In the genomic region with DNA sequence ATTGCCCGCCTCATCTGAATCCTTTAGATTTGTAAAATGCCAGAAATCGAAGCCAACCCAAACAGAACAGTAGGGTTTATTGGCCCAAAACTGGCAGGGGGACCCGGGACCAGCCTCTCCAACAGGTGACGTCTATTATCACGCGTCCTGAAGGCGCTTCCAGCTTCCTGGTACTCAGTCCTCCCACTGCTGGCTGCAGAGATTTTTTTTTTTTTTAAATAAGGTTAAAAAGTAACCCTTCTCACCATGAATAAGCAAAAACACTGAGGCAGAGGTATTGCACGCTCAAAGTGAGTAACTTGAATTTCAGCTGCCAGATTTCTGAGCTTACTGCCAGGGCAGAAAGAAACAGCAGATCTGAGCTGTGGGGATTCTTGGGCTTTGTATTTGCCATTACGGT, we compare ENCODE assay signal across 23 cellular contexts. TPM values are rescaled to one million over a fixed set of nuclear protein-coding genes. Genes with fewer than 3 reads are reported as not detected.
A peak's percentile ranks its signal among the peaks of the same experiment; 100 is the strongest.
DNase-seq lines count a peak whose midpoint lies in the region; ATAC-seq, FAIRE-seq and TF ChIP-seq lines count a peak whose summit lies in the region.
"Had no signal": no experiment of that assay in that cellular context is flagged by ENCODE, and none has a peak within 500 bp of the region (broad histone marks: within the 10 kb centered on the region; RNA-seq: fewer than 3 reads in every experiment).

No MANE protein-coding gene starts in this region.

- H3K27ac ChIP-seq in body of pancreas: peak overlapping the region; percentile 6 to 69 (median 34)
- H3K27ac ChIP-seq in kidney (ENCODE audit: low read depth in 2 of 2, low read length in 2 of 2): peak overlapping the region; percentile 9 to 47
- H3K27ac ChIP-seq: coronary artery, foreskin keratinocyte, neutrophil, right atrium auricular region had no signal

- H3K4me1 ChIP-seq in body of pancreas: peaks cover 28% of the 10 kb centered on the region
- H3K4me1 ChIP-seq in kidney (ENCODE audit: control insufficient read depth in 1 of 2, insufficient read depth in 1 of 2, low read depth in 1 of 2, low read length in 2 of 2): peaks cover 0 to 8% of the 10 kb centered on the region in 2 donors

- TF ChIP-seq POLR2A in body of pancreas (IDR thresholded peaks at IDR 0.05): peak in 1 of 3 donors; percentile 26

- H3K4me3 ChIP-seq in body of pancreas: no peak overlapping the region
- H3K4me3 ChIP-seq in kidney (ENCODE audit: low read length in 2 of 2): peak overlapping the region; percentile 43 to 51
- H3K4me3 ChIP-seq: coronary artery, right atrium auricular region had no signal

- H3K9ac ChIP-seq in kidney (ENCODE audit: low read length in 2 of 2): peak overlapping the region in 1 of 2 donors; percentile 31

- no peaks in the 10 kb centered on the region for H3K9me3 Mint-ChIP-seq in Calu3 (ENCODE audit: low read depth, unreplicated experiment)
- H3K9me3 Mint-ChIP-seq: activated naive CD8-positive, alpha-beta T cell treated with anti-CD3 and anti-CD28 coated beads, Interleukin-2, amount 10 ng/mL, durations not matched to agents 7 days and 5 days; activated T-helper 2 cell treated with anti-CD3 and anti-CD28 coated beads, Interferon-gamma antibody, Interleukin-2, Interleukin-4, amounts not matched to agents 10 μg/mL and 5 μg/mL and 100 μg/mL, durations not matched to agents 14 hours and 24 hours and 36 hours had no signal

- peak overlapping the region; percentile 54 for H3K4me3 Mint-ChIP-seq in Calu3 (ENCODE audit: low read depth, unreplicated experiment)
- H3K4me3 Mint-ChIP-seq: activated naive CD8-positive, alpha-beta T cell treated with anti-CD3 and anti-CD28 coated beads, Interleukin-2, amount 10 ng/mL, durations not matched to agents 7 days and 5 days had no signal

- TF ChIP-seq CTCF in Calu3 (IDR thresholded peaks at IDR 0.05; ENCODE audit: unreplicated experiment) (no peak), body of pancreas (IDR thresholded peaks at IDR 0.05) (no peak), kidney (IDR thresholded peaks at IDR 0.05; ENCODE audit: borderline replicate concordance, extremely low read depth, insufficient read depth) (no peak), omental fat pad (IDR thresholded peaks at IDR 0.05) (no peak)

- H3K36me3 ChIP-seq in body of pancreas (replicated peaks in 1 of 2; ENCODE audit: insufficient read depth in 1 of 2, low read depth in 2 of 2) (no peaks in the 10 kb centered on the region), kidney (ENCODE audit: control insufficient read depth in 1 of 2, insufficient read depth in 2 of 2, low read length in 2 of 2) (no peaks in the 10 kb centered on the region)
- H3K36me3 ChIP-seq: neutrophil, right atrium auricular region had no signal

- intact Hi-C loops in Calu3 (cut with micrococcal nuclease; ENCODE audit: unreplicated experiment) (no loop called here), body of pancreas (cut with DNase I) (no loop called here), kidney (cut with DNase I) (no loop called here)

- H3K27ac Mint-ChIP-seq in Calu3 (ENCODE audit: unreplicated experiment): peak overlapping the region; percentile 90
- H3K27ac Mint-ChIP-seq: activated naive CD8-positive, alpha-beta T cell treated with anti-CD3 and anti-CD28 coated beads, Interleukin-2, amount 10 ng/mL, durations not matched to agents 7 days and 5 days; activated T-helper 2 cell treated with anti-CD3 and anti-CD28 coated beads, Interferon-gamma antibody, Interleukin-2, Interleukin-4, amounts not matched to agents 10 μg/mL and 5 μg/mL and 100 μg/mL, durations not matched to agents 14 hours and 24 hours and 36 hours had no signal

- DNase-seq in Calu3 (peak; percentile 47), body of pancreas (peak; percentile 43 to 69 (median 60)), kidney (peak; percentile 73), omental fat pad (ENCODE audit: low spot score) (no peak), CD1c-positive myeloid dendritic cell (ENCODE audit: extremely low spot score) (no peak), COLO829 (ENCODE audit: low spot score) (no peak), pons (ENCODE audit: low spot score) (no peak)
- DNase-seq: activated CD4-positive, alpha-beta T cell treated with anti-CD3 and anti-CD28 coated beads for 4 hours; activated naive CD8-positive, alpha-beta T cell treated with anti-CD3 and anti-CD28 coated beads, Interleukin-2, amount 10 ng/mL, durations not matched to agents 7 days and 5 days; C1 segment of cervical spinal cord; DMS153; foreskin keratinocyte; NCI-H1694 treated with DMSO at 0.1 percent for 48 hours; NCI-H82; OCI-M1; SHP77 treated with DMSO at 0.1 percent for 48 hours; T-helper 1 cell had no signal

- no peaks in the 10 kb centered on the region for H3K27me3 Mint-ChIP-seq in Calu3 (ENCODE audit: unreplicated experiment)
- H3K27me3 Mint-ChIP-seq: activated naive CD8-positive, alpha-beta T cell treated with anti-CD3 and anti-CD28 coated beads, Interleukin-2, amount 10 ng/mL, durations not matched to agents 7 days and 5 days had no signal

- CTCF ChIA-PET in Calu3 (lab: Charles Lee): interaction anchor here (0.7 to 0.9 kb wide), 3 partner anchors 17 to 309 kb away, joined by 3 to 4 read pairs (median 3); a partner anchor contains a TSS

- no peaks in the 10 kb centered on the region for H3K27me3 ChIP-seq in body of pancreas
- H3K27me3 ChIP-seq: foreskin keratinocyte, neutrophil, right atrium auricular region had no signal

- BruUV-seq in Calu3 (replicated peaks; lab: Mats Ljungman, UMichigan): no TSS peak

- 23 to 32% methylated on average over 9 of the region's 9 CpGs for WGBS in body of pancreas, 2 donors

- H3K36me3 Mint-ChIP-seq in Calu3 (ENCODE audit: insufficient read depth, unreplicated experiment): peaks cover 10% of the 10 kb centered on the region
- H3K36me3 Mint-ChIP-seq: activated naive CD8-positive, alpha-beta T cell treated with anti-CD3 and anti-CD28 coated beads, Interleukin-2, amount 10 ng/mL, durations not matched to agents 7 days and 5 days had no signal

- FAIRE-seq in kidney (lab: Jason Lieb, UNC): no peak
- FAIRE-seq: G401.6 had no signal

- peaks cover 27% of the 10 kb centered on the region for H3K4me1 Mint-ChIP-seq in Calu3 (ENCODE audit: low read depth, unreplicated experiment)
- H3K4me1 Mint-ChIP-seq: activated naive CD8-positive, alpha-beta T cell treated with anti-CD3 and anti-CD28 coated beads, Interleukin-2, amount 10 ng/mL, durations not matched to agents 7 days and 5 days had no signal

- no peaks in the 10 kb centered on the region for H3K9me3 ChIP-seq in body of pancreas
- no peaks in the 10 kb centered on the region for H3K9me3 ChIP-seq in kidney (ENCODE audit: control insufficient read depth in 1 of 2, low read length in 2 of 2)
- H3K9me3 ChIP-seq: neutrophil, right atrium auricular region had no signal

- ATAC-seq in body of pancreas: peak; percentile 86
- peak; percentile 48 for ATAC-seq in omental fat pad (ENCODE audit: low FRiP score)
- no peak for ATAC-seq in GM18870 (IDR thresholded peaks at IDR 0.05; ENCODE audit: unreplicated experiment)
- ATAC-seq: foreskin keratinocyte had no signal

RNA-seq across cellular contexts. Expression of a gene that starts 54.4 kb away (rescaled TPM):
- total RNA-seq in Calu3 (2022) (20.2 and 20.9 TPM in 2 replicates), body of pancreas (1 to 10 TPM; 3.6 to 7.3 TPM), kidney (14.7 TPM), omental fat pad (10 to 100 TPM; 16.7 to 43.2 (median 27.7) TPM)
- 14.7 TPM for polyA plus RNA-seq in kidney (ENCODE audit: insufficient read depth, low read depth, low replicate concordance)

Comparison
In these comparisons a context has a peak if more than half of its experiments do, and no peak if none do; other contexts are left out.
1. DNase-seq: peak in Calu3 (single experiment), body of pancreas (4 of 4) and kidney (single experiment); none in omental fat pad (single experiment), CD1c-positive myeloid dendritic cell (single experiment), COLO829 (single experiment) and pons (single experiment).
2. H3K4me3 ChIP-seq: peak in kidney (2 of 2); none in body of pancreas (0 of 2).